32 cellular contexts compared by ENCODE assay signal in genomic region chr1:14451217-14451616, GRCh38.
"Had no signal": no experiment of that assay in that cellular context is flagged by ENCODE, and none has a peak within 500 bp of the region (broad histone marks: within the 10 kb centered on the region; RNA-seq: fewer than 3 reads in every experiment).

No MANE protein-coding gene starts in this region.

- H3K36me3 ChIP-seq: adrenal gland, ascending aorta, brain microvascular endothelial cell, breast epithelium, cardiac muscle cell had no signal

- ATAC-seq: activated naive CD4-positive, alpha-beta T cell treated with anti-CD3 and anti-CD28 coated beads, Interleukin-2, amount 50 U/mL, for 72 hours; activated naive CD8-positive, alpha-beta T cell treated with anti-CD3 and anti-CD28 coated beads, Interleukin-2, amount 50 U/mL, for 24 hours; activated T-cell treated with anti-CD3 and anti-CD28 coated beads, Interleukin-2, amount 50 U/mL, for 4 hours; activated T-cell treated with anti-CD3 and anti-CD28 coated beads, Interleukin-2, amount 50 U/mL, for 72 hours; activated T-helper 17 cell treated with anti-CD3 and anti-CD28 coated beads, Interleukin-2, amount 50 U/mL, for 72 hours; body of pancreas had no signal

- H3K4me1 ChIP-seq: adrenal gland, ascending aorta, body of pancreas, breast epithelium had no signal

- DNase-seq: activated effector memory CD4-positive, alpha-beta T cell treated with anti-CD3 and anti-CD28 coated beads, Interleukin-2, amount 50 U/mL, for 16 hours; activated effector memory CD4-positive, alpha-beta T cell treated with Interleukin-2 at 50 U/mL for 16 hours; activated gamma-delta T cell; activated gamma-delta T cell treated with Interleukin-2 at 50 U/mL for 16 hours; activated naive CD4-positive, alpha-beta T cell; activated naive CD4-positive, alpha-beta T cell treated with anti-CD3 and anti-CD28 coated beads for 36 hours; activated naive CD4-positive, alpha-beta T cell treated with anti-CD3 and anti-CD28 coated beads, Interleukin-2, amount 10 ng/mL, durations not matched to agents 7 days and 5 days; activated naive CD4-positive, alpha-beta T cell treated with anti-CD3 and anti-CD28 coated beads, Interleukin-2, amount 50 U/mL, for 16 hours; activated naive CD4-positive, alpha-beta T cell treated with Interleukin-2 at 50 U/mL for 16 hours; activated naive CD8-positive, alpha-beta T cell treated with anti-CD3 and anti-CD28 coated beads for 36 hours; activated naive CD8-positive, alpha-beta T cell treated with anti-CD3 and anti-CD28 coated beads, Interleukin-2, amount 10 ng/mL, durations not matched to agents 7 days and 5 days; activated naive CD8-positive, alpha-beta T cell treated with anti-CD3 and anti-CD28 coated beads, Interleukin-2, amount 50 U/mL, for 24 hours; activated T-cell treated with anti-CD3 and anti-CD28 coated beads, Interleukin-2, amount 50 U/mL, for 4 hours; activated T-cell treated with anti-CD3 and anti-CD28 coated beads, Interleukin-2, amount 50 U/mL, for 48 hours; activated T-cell treated with anti-CD3 and anti-CD28 coated beads, Interleukin-2, amount 50 U/mL, for 72 hours; adrenal gland; amniotic stem cell; amygdala; anterior cingulate cortex; aorta; body of pancreas; brain microvascular endothelial cell; caudate nucleus; central memory CD4-positive, alpha-beta T cell; cerebellar nuclear complex had no signal

- H3K27ac ChIP-seq: adrenal gland, ascending aorta, body of pancreas, brain microvascular endothelial cell, breast epithelium, cardiac muscle cell had no signal

- H3K27me3 ChIP-seq: adrenal gland, ascending aorta, body of pancreas, brain microvascular endothelial cell, breast epithelium, cardiac muscle cell had no signal

- H3K4me3 ChIP-seq: adrenal gland, ascending aorta, body of pancreas, breast epithelium, cardiac muscle cell had no signal

- FAIRE-seq: astrocyte, bronchial epithelial cell had no signal

- H3K9me3 ChIP-seq: adrenal gland, ascending aorta, body of pancreas, breast epithelium had no signal
